ENCODE assay signal across 13 cellular contexts in genomic region chr3:149604125-149604851, GRCh38. TPM values are rescaled to one million over a fixed set of nuclear protein-coding genes. Genes with fewer than 3 reads are reported as not detected.
DNase-seq lines count a peak whose midpoint lies in the region; FAIRE-seq and TF ChIP-seq lines count a peak whose summit lies in the region.
"Had no signal": no experiment of that assay in that cellular context is flagged by ENCODE, and none has a peak within 500 bp of the region (broad histone marks: within the 10 kb centered on the region; RNA-seq: fewer than 3 reads in every experiment).

No MANE protein-coding gene starts in this region.

- H2BK15ac ChIP-seq in H1 (ENCODE audit: low read length): no peak overlapping the region; the same call in 1 of the 2 replicates

- H2BK5ac ChIP-seq in H1 (ENCODE audit: low read depth, low read length): no peak overlapping the region

- H3K27me3 ChIP-seq in H1 (replicated peaks in 1 of 4; ENCODE audit: control insufficient read depth in 3 of 4, extremely low read depth in 1 of 4, insufficient read depth in 3 of 4, low read length in 3 of 4): no peaks in the 10 kb centered on the region
- H3K27me3 ChIP-seq: ovary had no signal

- 79% methylated on average over 3 of the region's 3 CpGs; no CpG with 5 or more reads in 1 of the 2 experiments for WGBS in H1 (ENCODE audit: extremely low coverage in 1 of 2, insufficient coverage in 1 of 2, insufficient read length in 1 of 2, insufficient replicate concordance in 2 of 2, low coverage in 1 of 2, low lambda C conversion rate in 2 of 2, missing lambda C conversion rate in 1 of 2), 2 experiments

- CTCF ChIA-PET in H1 (lab: Charles Lee; ENCODE audit: partially characterized antibody): interaction anchor here (0.6 to 2.4 kb wide), 11 partner anchors 10 to 1653 kb away, joined by 3 to 10 read pairs (median 4); no protein-coding TSS in a partner anchor

- no peak overlapping the region for H2BK20ac ChIP-seq in H1 (ENCODE audit: low read length)

- peaks cover 55% of the 10 kb centered on the region for H3K4me1 Mint-ChIP-seq in nephron progenitor cell
- H3K4me1 Mint-ChIP-seq: CD14-positive monocyte had no signal

- H4K8ac ChIP-seq in H1 (ENCODE audit: extremely low read depth, insufficient read depth, low read length): no peak overlapping the region

- H3K18ac ChIP-seq in H1 (ENCODE audit: extremely low read depth, low read length): peak overlapping the region; percentile 40; the same call in 1 of the 2 replicates

- H3K9me3 ChIP-seq in H1 (ENCODE audit: insufficient read depth in 2 of 2, low read depth in 1 of 2, low read length in 1 of 2): no peaks in the 10 kb centered on the region
- H3K9me3 ChIP-seq: ovary had no signal

- H3K9me3 Mint-ChIP-seq in nephron progenitor cell: no peaks in the 10 kb centered on the region

- TF ChIP-seq CTCF in H1 (IDR thresholded peaks at IDR 0.05; ENCODE audit: control extremely low read depth in 1 of 3, insufficient read depth in 1 of 3, low read depth in 1 of 3, low read length in 3 of 3) (no peak), nephron progenitor cell (IDR thresholded peaks at IDR 0.05) (no peak)

- H2BK120ac ChIP-seq in H1 (replicated peaks; ENCODE audit: low read depth, low read length): no peak overlapping the region

- TF ChIP-seq POLR2A in H1 (IDR thresholded peaks at IDR 0.05; ENCODE audit: control extremely low read depth in 1 of 2, low read depth in 2 of 2, low read length in 2 of 2): no peak

- no peak for TF ChIP-seq RAD21 in H1 (IDR thresholded peaks at IDR 0.05 in 1 of 2, conservative IDR thresholded peaks at IDR 0.05 in 1 of 2; ENCODE audit: low read depth in 2 of 2, low read length in 2 of 2)

- H3K14ac ChIP-seq in H1 (ENCODE audit: insufficient read length): no peak overlapping the region

- POLR2A ChIA-PET in H1 (lab: Charles Lee; ENCODE audit: partially characterized antibody): interaction anchor here (0.7 to 2.3 kb wide), 3 partner anchors 12 to 54 kb away, joined by 3 to 8 read pairs (median 4); partner anchors contain the start of gene WWTR1

- no peak overlapping the region for H2AFZ ChIP-seq in H1 (ENCODE audit: low read length)

- FAIRE-seq in H1 (lab: Jason Lieb, UNC): no peak
- FAIRE-seq: islet of Langerhans had no signal

- peaks cover 3% of the 10 kb centered on the region; the same call in 1 of the 2 replicates for H3K79me1 ChIP-seq in H1 (ENCODE audit: low read depth, low read length)

- peaks cover 1 to 2% of the 10 kb centered on the region in 2 experiments for H4K20me1 ChIP-seq in H1 (replicated peaks in 1 of 2; ENCODE audit: control insufficient read depth in 1 of 2, insufficient read depth in 2 of 2, low read length in 2 of 2)

- no peak overlapping the region for H3K4me3 Mint-ChIP-seq in nephron progenitor cell

- H3K36me3 Mint-ChIP-seq in nephron progenitor cell (ENCODE audit: low read depth): peaks cover 12% of the 10 kb centered on the region
- H3K36me3 Mint-ChIP-seq: CD14-positive monocyte had no signal

- no peak overlapping the region for H4K5ac ChIP-seq in H1 (ENCODE audit: insufficient read length, low read depth, low read length)

- H2BK12ac ChIP-seq in H1 (ENCODE audit: low read depth, low read length): no peak overlapping the region

- H3K36me3 ChIP-seq in H1 (ENCODE audit: control insufficient read depth in 2 of 4, insufficient read depth in 4 of 4, low read length in 3 of 4): no peaks in the 10 kb centered on the region
- H3K36me3 ChIP-seq: ovary had no signal

- H3K4me3 ChIP-seq in H1 (ENCODE audit: extremely low read depth in 1 of 4, insufficient read depth in 2 of 4, low read depth in 3 of 4, low read length in 4 of 4): no peak overlapping the region; a peak in 1 of 8 replicates
- H3K4me3 ChIP-seq: ovary had no signal

- H3K56ac ChIP-seq in H1 (replicated peaks; ENCODE audit: insufficient read length, low read depth, low read length): no peak overlapping the region

- H3K4me2 ChIP-seq in H1 (ENCODE audit: insufficient read depth in 1 of 2, low read depth in 2 of 2, low read length in 2 of 2): no peak overlapping the region

- H3K4ac ChIP-seq in H1 (replicated peaks; ENCODE audit: insufficient read length, low read depth, low read length): no peak overlapping the region

- no peak overlapping the region for H3K23ac ChIP-seq in H1 (ENCODE audit: insufficient read length)

- H3K4me1 ChIP-seq in H1 (replicated peaks in 1 of 4; ENCODE audit: control insufficient read depth in 3 of 4, insufficient read depth in 4 of 4, low read length in 3 of 4): peaks cover 4 to 11% (median 7%) of the 10 kb centered on the region in 4 experiments; a peak in 5 of 7 replicates

- no peak for TF ChIP-seq EP300 in H1 (IDR thresholded peaks at IDR 0.05; ENCODE audit: borderline replicate concordance in 1 of 2, low read depth in 2 of 2, low read length in 2 of 2)

- H3K9ac ChIP-seq in H1 (replicated peaks in 1 of 4; ENCODE audit: extremely low read depth in 1 of 4, low read depth in 3 of 4, low read length in 3 of 4): no peak overlapping the region

- no peaks in the 10 kb centered on the region; the same call in 1 of the 2 replicates for H3K23me2 ChIP-seq in H1 (ENCODE audit: low read depth, low read length)

- peaks cover 0 to 22% of the 10 kb centered on the region in 2 experiments; a peak in 1 of 4 replicates for H3K79me2 ChIP-seq in H1 (ENCODE audit: control insufficient read depth in 1 of 2, insufficient read depth in 2 of 2, low read length in 2 of 2)

- DNase-seq in DMS 273 treated with DMSO at 0.1 percent for 48 hours (lab: John Stamatoyannopoulos, UW): peak; percentile 63
- DNase-seq in NCI-H524 (lab: John Stamatoyannopoulos, UW): peak; percentile 37 to 82
- no peak for DNase-seq in H1 (ENCODE audit: low read depth in 1 of 2, low spot score in 2 of 2)
- DNase-seq in nephron progenitor cell: no peak
- no peak for DNase-seq in inferior parietal cortex (ENCODE audit: extremely low spot score)
- no peak for DNase-seq in activated CD8-positive, alpha-beta memory T cell treated with anti-CD3 and anti-CD28 coated beads for 24 hours
- no peak for DNase-seq in NCI-H146 (lab: John Stamatoyannopoulos, UW)
- DNase-seq in NCI-H1694 treated with DMSO at 0.1 percent for 48 hours (lab: John Stamatoyannopoulos, UW): no peak
- DNase-seq: ovary; stimulated activated CD4-positive, alpha-beta T cell treated with anti-CD3 and anti-CD28 coated beads, Interleukin-4, amount 100 ng/mL, for 4 hours; T1000 had no signal

- H2AK5ac ChIP-seq in H1 (ENCODE audit: low read depth, low read length): no peak overlapping the region

- no peaks in the 10 kb centered on the region for H3K27me3 Mint-ChIP-seq in nephron progenitor cell (ENCODE audit: low read depth, poor library complexity)

- H3K27ac ChIP-seq in H1 (ENCODE audit: low read depth, low read length): no peak overlapping the region

- H3K27ac Mint-ChIP-seq in nephron progenitor cell: peak overlapping the region; percentile 40
- H3K27ac Mint-ChIP-seq: CD14-positive monocyte had no signal

- H4K91ac ChIP-seq in H1 (replicated peaks; ENCODE audit: insufficient read length, low read length): no peak overlapping the region

TF ChIP-seq in H1, 55 proteins besides CTCF, POLR2A, EP300 and RAD21:
- TF ChIP-seq HDAC2 (IDR thresholded peaks at IDR 0.05; ENCODE audit: borderline replicate concordance in 1 of 2, low read depth in 2 of 2, low read length in 2 of 2) (no peak), MAX (IDR thresholded peaks at IDR 0.05) (peak; percentile 61)

RNA-seq across cellular contexts. Expression of gene WWTR1, which starts 53.5 kb away (rescaled TPM):
- 18.6 and 19.2 TPM in 2 replicates for total RNA-seq in H1 (2021; fragmentation: NEBNext Ultra II Directional; extraction: Animal tissue kit (Norgen Biotek cat#: 25700))
- polyA plus RNA-seq in H1 (2011; rRNA removed): 15.7 and 19.2 TPM in 2 replicates
- 13.0 TPM for polyA plus RNA-seq in H1 (2011; cell fraction: cytosol; rRNA removed)
- polyA plus RNA-seq in H1 (2011; cell fraction: nucleus; rRNA removed): 27.0 TPM
- 9.0 to 17.1 TPM (median 11.7 TPM) in 4 replicates for polyA plus RNA-seq in H1 (2012, experiment 1 of 2)
- 7.5 TPM for polyA plus RNA-seq in H1 (2012, experiment 2 of 2)
- 12.6 TPM for polyA plus RNA-seq in H1 (2013, experiment 1 of 2)
- 12.3 TPM for polyA plus RNA-seq in H1 (2013, experiment 2 of 2)
- 25.0 and 28.6 TPM in 2 replicates for polyA minus RNA-seq in H1 (2011; rRNA and poly(A)+ RNA removed)
- 13.1 TPM for polyA minus RNA-seq in H1 (2011; cell fraction: cytosol; rRNA and poly(A)+ RNA removed)
- 71.1 TPM for polyA minus RNA-seq in H1 (2011; cell fraction: nucleus; rRNA and poly(A)+ RNA removed)
- polyA plus RNA-seq: CD14-positive monocyte had no signal

Comparison
In these comparisons a context has a peak if more than half of its experiments do, and no peak if none do; other contexts are left out.
1. DNase-seq: peak in DMS 273 treated with DMSO at 0.1 percent for 48 hours (single experiment) and NCI-H524 (2 of 2); none in H1 (0 of 2), nephron progenitor cell (single experiment), inferior parietal cortex (single experiment), activated CD8-positive, alpha-beta memory T cell treated with anti-CD3 and anti-CD28 coated beads for 24 hours (single experiment), NCI-H146 (single experiment) and NCI-H1694 treated with DMSO at 0.1 percent for 48 hours (single experiment).